In the genomic region with DNA sequence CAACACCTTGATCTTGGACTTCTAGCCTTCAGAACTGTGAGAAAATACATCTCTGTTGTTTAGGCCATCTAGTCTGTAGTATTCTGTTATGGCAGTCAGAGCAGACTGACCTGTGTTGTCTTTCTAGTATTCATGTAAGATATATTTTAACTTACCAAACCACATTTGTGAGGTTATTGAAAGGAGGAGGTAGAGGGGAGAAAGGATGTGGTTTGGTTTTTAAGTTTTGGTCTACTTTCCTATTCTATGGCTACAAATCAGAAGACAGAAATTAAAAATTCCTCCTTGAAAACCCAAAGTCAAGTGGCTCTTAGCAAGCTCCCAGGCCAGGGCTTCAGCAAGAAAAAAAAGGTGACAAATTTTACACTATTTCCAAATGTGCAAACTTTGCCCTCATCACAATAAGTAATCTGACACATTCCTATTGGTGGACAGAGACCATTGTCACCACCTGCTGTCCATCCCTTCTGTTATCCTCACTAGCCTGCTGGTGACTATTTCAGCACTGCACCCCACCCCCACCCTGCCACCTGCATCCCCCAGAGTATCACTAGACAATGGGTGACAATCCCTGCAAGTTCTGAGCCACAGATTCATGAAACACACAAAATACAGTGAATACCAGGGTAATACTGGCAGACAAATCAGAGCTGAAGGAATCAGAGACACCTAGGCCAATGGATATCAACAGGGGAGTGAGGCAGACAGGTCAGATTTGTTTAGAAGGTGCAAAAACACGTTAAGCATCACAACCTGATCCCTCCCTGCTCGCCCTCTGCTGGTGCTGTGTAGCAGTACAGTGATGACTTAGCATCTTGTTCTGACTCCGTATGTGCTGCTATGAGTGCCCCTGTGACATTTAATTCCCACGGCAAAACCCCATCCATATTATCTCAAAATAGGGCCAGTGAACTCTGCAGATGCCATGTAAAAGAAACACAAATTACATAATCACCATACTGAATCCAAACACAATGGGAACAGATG, we compare ENCODE assay signal across 9 cellular contexts.
A peak's percentile ranks its signal among the peaks of the same experiment; 100 is the strongest.
DNase-seq lines count a peak whose midpoint lies in the region; ATAC-seq and TF ChIP-seq lines count a peak whose summit lies in the region.
"Had no signal": no experiment of that assay in that cellular context is flagged by ENCODE, and none has a peak within 500 bp of the region (broad histone marks: within the 10 kb centered on the region; RNA-seq: fewer than 3 reads in every experiment).

No MANE protein-coding gene starts in this region.

- no peaks in the 10 kb centered on the region; the same call in 1 of the 2 replicates for H3K27me3 Mint-ChIP-seq in HFFc6 (ENCODE audit: insufficient read depth)

- H3K9me3 Mint-ChIP-seq in HFFc6: no peaks in the 10 kb centered on the region

- H3K27ac Mint-ChIP-seq in HFFc6: no peak overlapping the region

- H3K27ac ChIP-seq in foreskin keratinocyte: no peak overlapping the region

- peak; percentile 63 for DNase-seq in NCI-H82 (lab: John Stamatoyannopoulos, UW)
- DNase-seq in NCI-H82 treated with DMSO at 0.1 percent for 48 hours (lab: John Stamatoyannopoulos, UW; ENCODE audit: unreplicated experiment): no peak
- peak; percentile 20 for DNase-seq in HFFc6
- peak; percentile 26 for DNase-seq in NCI-H69 (lab: John Stamatoyannopoulos, UW)
- DNase-seq in activated CD8-positive, alpha-beta memory T cell treated with anti-CD3 and anti-CD28 coated beads, Interleukin-2, amount 50 U/mL, for 48 hours: peak; percentile 69
- peak; percentile 7 to 23 for DNase-seq in foreskin keratinocyte
- DNase-seq in stimulated activated CD4-positive, alpha-beta T cell treated with anti-CD3 and anti-CD28 coated beads, Interleukin-2, amount 100 ng/mL, for 48 hours: peak; percentile 56 to 61

- no peaks in the 10 kb centered on the region for H3K4me1 ChIP-seq in foreskin keratinocyte

- H3K36me3 Mint-ChIP-seq in HFFc6 (ENCODE audit: low read depth): no peaks in the 10 kb centered on the region

- H3K27me3 ChIP-seq in foreskin keratinocyte: no peaks in the 10 kb centered on the region

- no peak overlapping the region for H3K4me3 Mint-ChIP-seq in HFFc6

- ATAC-seq in foreskin keratinocyte (peak; percentile 85), GM21717 (IDR thresholded peaks at IDR 0.05; ENCODE audit: unreplicated experiment) (no peak)
- ATAC-seq: left colon had no signal

- TF ChIP-seq CTCF in HFFc6 (IDR thresholded peaks at IDR 0.05): peak; percentile 74
- peak; percentile 65 for TF ChIP-seq CTCF in foreskin keratinocyte (conservative IDR thresholded peaks at IDR 0.05)

- H3K4me1 Mint-ChIP-seq in HFFc6 (ENCODE audit: low read depth): no peaks in the 10 kb centered on the region
